In genomic region chr11:128772814-128773213, GRCh38 we compare ENCODE assay signal across 9 cellular contexts.
A peak's percentile ranks its signal among the peaks of the same experiment; 100 is the strongest.
DNase-seq lines count a peak whose midpoint lies in the region; ATAC-seq, FAIRE-seq and TF ChIP-seq lines count a peak whose summit lies in the region.
"Had no signal": no experiment of that assay in that cellular context is flagged by ENCODE, and none has a peak within 500 bp of the region (broad histone marks: within the 10 kb centered on the region; RNA-seq: fewer than 3 reads in every experiment).

No MANE protein-coding gene starts in this region.

- no peak for TF ChIP-seq POLR2A in right lobe of liver (IDR thresholded peaks at IDR 0.05)
- TF ChIP-seq POLR2A in HepG2 (IDR thresholded peaks at IDR 0.05; ENCODE audit: insufficient read depth in 1 of 2, low read depth in 2 of 2, low read length in 2 of 2) = no peak

- H3K4me3 ChIP-seq in right lobe of liver (no peak overlapping the region), HepG2 (replicated peaks in 1 of 3; ENCODE audit: insufficient read depth in 1 of 3, low read depth in 2 of 3, low read length in 3 of 3) (no peak overlapping the region), mucosa of descending colon (no peak overlapping the region)

- H3K79me2 ChIP-seq in HepG2 (ENCODE audit: insufficient read depth, low read length) = no peaks in the 10 kb centered on the region

- TF ChIP-seq CTCF in right lobe of liver (IDR thresholded peaks at IDR 0.05) = no peak
- no peak for TF ChIP-seq CTCF in HepG2 (CRISPR knock-in tag; IDR thresholded peaks at IDR 0.05)
- no peak for TF ChIP-seq CTCF in mucosa of descending colon (IDR thresholded peaks at IDR 0.05)

- intact Hi-C loops in right lobe of liver (cut with DNase I) (no loop called here), HepG2 (cut with micrococcal nuclease; ENCODE audit: unreplicated experiment) (no loop called here), mucosa of descending colon (cut with DNase I, micrococcal nuclease) (no loop called here)

- peak; percentile 56 to 72 (median 69) for DNase-seq in right lobe of liver
- no peak for DNase-seq in HepG2 (ENCODE audit: low spot score)
- DNase-seq in activated T-helper 1 cell treated with anti-CD3 and anti-CD28 coated beads, Interleukin-2, amount 50 U/mL, for 16 hours (ENCODE audit: low read depth in 1 of 2, low spot score in 1 of 2) = peak; percentile 16 to 35
- DNase-seq in mucosa of descending colon = peak; percentile 57 to 80 (median 61)
- no peak for DNase-seq in MV-4-11 (lab: John Stamatoyannopoulos, UW)
- DNase-seq: DND-41 had no signal

- WGBS in right lobe of liver (ENCODE audit: insufficient coverage, low coverage, low lambda C conversion rate, missing lambda C conversion rate) = 31% methylated on average over 7 of the region's 12 CpGs
- WGBS in HepG2 (ENCODE audit: low lambda C conversion rate) = 18% methylated on average over 10 of the region's 12 CpGs

- no peak overlapping the region for H2AFZ ChIP-seq in HepG2 (ENCODE audit: low read length)

- BruUV-seq in HepG2 (replicated peaks; lab: Mats Ljungman, UMichigan) = no TSS peak

- POLR2A ChIA-PET in HepG2 (lab: Yijun Ruan, JAX) = no interaction called here

- H3K4me1 ChIP-seq in right lobe of liver = peaks cover 0 to 7% (median 0%) of the 10 kb centered on the region in 4 donors
- H3K4me1 ChIP-seq in HepG2 (ENCODE audit: insufficient read depth, low read length) = no peaks in the 10 kb centered on the region
- H3K4me1 ChIP-seq in mucosa of descending colon (ENCODE audit: low read depth) = no peaks in the 10 kb centered on the region

- no peak overlapping the region for H3K27ac ChIP-seq in right lobe of liver
- no peak overlapping the region for H3K27ac ChIP-seq in HepG2 (ENCODE audit: extremely low read length, insufficient read depth, low read length)

- no peaks in the 10 kb centered on the region for H4K20me1 ChIP-seq in HepG2 (ENCODE audit: insufficient read depth, low read length)

- in situ Hi-C loops in HepG2 (cut with HindIII; ENCODE audit: extremely low pct_ligation_motif_present, low pct_unique_long_range_greater_than_20kb) = no loop called here

- peak in 3 of 4 donors; percentile 19 to 41 (median 25) for ATAC-seq in right lobe of liver
- ATAC-seq in HepG2 = no peak
- ATAC-seq in mucosa of descending colon = peak; percentile 79
- ATAC-seq in GM19351 (IDR thresholded peaks at IDR 0.05; ENCODE audit: unreplicated experiment) = no peak
- no peak for ATAC-seq in GM21737 (IDR thresholded peaks at IDR 0.05; ENCODE audit: unreplicated experiment)
- ATAC-seq in GM21390 (IDR thresholded peaks at IDR 0.05; ENCODE audit: unreplicated experiment) = no peak

- CTCF ChIA-PET in HepG2 (lab: Yijun Ruan, JAX; ENCODE audit: low intra/inter-chr PET ratio, low total read pairs) = no interaction called here

- H3K36me3 ChIP-seq in right lobe of liver = peaks cover 0 to 9% (median 0%) of the 10 kb centered on the region in 4 donors
- no peaks in the 10 kb centered on the region for H3K36me3 ChIP-seq in HepG2 (replicated peaks in 1 of 2; ENCODE audit: control insufficient read depth in 1 of 2, insufficient read depth in 2 of 2, low read length in 2 of 2)
- no peaks in the 10 kb centered on the region for H3K36me3 ChIP-seq in mucosa of descending colon (ENCODE audit: low read depth)

- H3K9me3 ChIP-seq in right lobe of liver = no peaks in the 10 kb centered on the region
- H3K9me3 ChIP-seq in HepG2 (ENCODE audit: low read length) = no peaks in the 10 kb centered on the region
- H3K9me3 ChIP-seq in mucosa of descending colon = no peaks in the 10 kb centered on the region

- H3K4me2 ChIP-seq in HepG2 (ENCODE audit: low read depth, low read length) = no peak overlapping the region

- H3K27me3 ChIP-seq in right lobe of liver (no peaks in the 10 kb centered on the region), HepG2 (ENCODE audit: control insufficient read depth in 1 of 2, insufficient read depth in 2 of 2, low read length in 2 of 2) (peaks cover 6 to 24% of the 10 kb centered on the region in 2 experiments; a peak in 4 of 5 replicates)

- no peak overlapping the region for H3K9ac ChIP-seq in HepG2 (ENCODE audit: insufficient read depth, low read depth, low read length)

- TF ChIP-seq RAD21 in HepG2 (CRISPR knock-in tag; IDR thresholded peaks at IDR 0.05) = no peak

- FAIRE-seq in HepG2 (lab: Jason Lieb, UNC) = no peak

- TF ChIP-seq EP300 in HepG2 (IDR thresholded peaks at IDR 0.05; ENCODE audit: low read depth in 2 of 2, low read length in 2 of 2) (no peak), HepG2 (CRISPR knock-in tag; IDR thresholded peaks at IDR 0.05; ENCODE audit: borderline replicate concordance) (no peak)

TF ChIP-seq in HepG2, 621 proteins besides CTCF, POLR2A, EP300 and RAD21:
- TF ChIP-seq BORCS8-MEF2B (CRISPR knock-in tag; IDR thresholded peaks at IDR 0.05) (no peak), ZZZ3 (CRISPR knock-in tag; IDR thresholded peaks at IDR 0.05; ENCODE audit: borderline replicate concordance) (no peak), NR2C2 (CRISPR knock-in tag; IDR thresholded peaks at IDR 0.05; ENCODE audit: borderline replicate concordance) (no peak), ZNF564 (CRISPR knock-in tag; IDR thresholded peaks at IDR 0.05) (no peak), RBAK (CRISPR knock-in tag; IDR thresholded peaks at IDR 0.05) (no peak), DZIP1 (CRISPR knock-in tag; IDR thresholded peaks at IDR 0.05) (no peak), DBP (CRISPR knock-in tag; IDR thresholded peaks at IDR 0.05; ENCODE audit: not compliant biosample characterization) (no peak), SRF (IDR thresholded peaks at IDR 0.05; ENCODE audit: low read depth, low read length) (no peak)
- TF ChIP-seq, protein P1, sequence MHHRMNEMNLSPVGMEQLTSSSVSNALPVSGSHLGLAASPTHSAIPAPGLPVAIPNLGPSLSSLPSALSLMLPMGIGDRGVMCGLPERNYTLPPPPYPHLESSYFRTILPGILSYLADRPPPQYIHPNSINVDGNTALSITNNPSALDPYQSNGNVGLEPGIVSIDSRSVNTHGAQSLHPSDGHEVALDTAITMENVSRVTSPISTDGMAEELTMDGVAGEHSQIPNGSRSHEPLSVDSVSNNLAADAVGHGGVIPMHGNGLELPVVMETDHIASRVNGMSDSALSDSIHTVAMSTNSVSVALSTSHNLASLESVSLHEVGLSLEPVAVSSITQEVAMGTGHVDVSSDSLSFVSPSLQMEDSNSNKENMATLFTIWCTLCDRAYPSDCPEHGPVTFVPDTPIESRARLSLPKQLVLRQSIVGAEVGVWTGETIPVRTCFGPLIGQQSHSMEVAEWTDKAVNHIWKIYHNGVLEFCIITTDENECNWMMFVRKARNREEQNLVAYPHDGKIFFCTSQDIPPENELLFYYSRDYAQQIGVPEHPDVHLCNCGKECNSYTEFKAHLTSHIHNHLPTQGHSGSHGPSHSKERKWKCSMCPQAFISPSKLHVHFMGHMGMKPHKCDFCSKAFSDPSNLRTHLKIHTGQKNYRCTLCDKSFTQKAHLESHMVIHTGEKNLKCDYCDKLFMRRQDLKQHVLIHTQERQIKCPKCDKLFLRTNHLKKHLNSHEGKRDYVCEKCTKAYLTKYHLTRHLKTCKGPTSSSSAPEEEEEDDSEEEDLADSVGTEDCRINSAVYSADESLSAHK (CRISPR knock-in tag; IDR thresholded peaks at IDR 0.05; ENCODE audit: borderline replicate concordance) = no peak

Comparison
In these comparisons a context has a peak if more than half of its experiments do, and no peak if none do; other contexts are left out.
1. ATAC-seq: peak in right lobe of liver (3 of 4) and mucosa of descending colon (single experiment); none in HepG2 (single experiment), GM19351 (single experiment), GM21737 (single experiment) and GM21390 (single experiment).
2. DNase-seq: peak in right lobe of liver (3 of 3), activated T-helper 1 cell treated with anti-CD3 and anti-CD28 coated beads, Interleukin-2, amount 50 U/mL, for 16 hours (2 of 2) and mucosa of descending colon (3 of 3); none in HepG2 (single experiment) and MV-4-11 (single experiment).